In genomic region chr13:106882222-106882621, GRCh38 we compare ENCODE assay signal across 20 cellular contexts.
A peak's percentile ranks its signal among the peaks of the same experiment; 100 is the strongest.
DNase-seq lines count a peak whose midpoint lies in the region; ATAC-seq, FAIRE-seq and TF ChIP-seq lines count a peak whose summit lies in the region.
"Had no signal": no experiment of that assay in that cellular context is flagged by ENCODE, and none has a peak within 500 bp of the region (broad histone marks: within the 10 kb centered on the region; RNA-seq: fewer than 3 reads in every experiment).

No MANE protein-coding gene starts in this region.

- H3K23me2 ChIP-seq in H1 (ENCODE audit: low read depth, low read length): no peaks in the 10 kb centered on the region

- H3K79me2 ChIP-seq in H1 (ENCODE audit: control insufficient read depth in 1 of 2, insufficient read depth in 2 of 2, low read length in 2 of 2) (no peaks in the 10 kb centered on the region), parathyroid adenoma (no peaks in the 10 kb centered on the region)

- no peaks in the 10 kb centered on the region for H3K9me3 Mint-ChIP-seq in activated T-cell treated with anti-CD3 and anti-CD28 coated beads, Interleukin-2, amount 50 U/mL, for 24 hours

- H3K4me1 ChIP-seq in left ventricle myocardium inferior (peaks cover 10% of the 10 kb centered on the region), H1 (replicated peaks in 1 of 4; ENCODE audit: control insufficient read depth in 3 of 4, insufficient read depth in 4 of 4, low read length in 3 of 4) (peaks cover 0 to 4% (median 3%) of the 10 kb centered on the region in 4 experiments; a peak in 2 of 7 replicates), parathyroid adenoma (no peaks in the 10 kb centered on the region), tibial artery (peaks cover 0 to 33% (median 9%) of the 10 kb centered on the region in 4 donors)

- no peaks in the 10 kb centered on the region for H3K27me3 ChIP-seq in left ventricle myocardium inferior (ENCODE audit: low read depth)
- H3K27me3 ChIP-seq in H1 (replicated peaks in 1 of 4; ENCODE audit: control insufficient read depth in 3 of 4, extremely low read depth in 1 of 4, insufficient read depth in 3 of 4, low read length in 3 of 4): no peaks in the 10 kb centered on the region
- H3K27me3 ChIP-seq in parathyroid adenoma (ENCODE audit: control insufficient read depth, insufficient read depth, low read length): no peaks in the 10 kb centered on the region
- H3K27me3 ChIP-seq in tibial artery: no peaks in the 10 kb centered on the region

- H3K14ac ChIP-seq in H1 (ENCODE audit: insufficient read length): no peak overlapping the region

- H2AK5ac ChIP-seq in H1 (ENCODE audit: low read depth, low read length): no peak overlapping the region

- TF ChIP-seq CTCF in left ventricle myocardium inferior (IDR thresholded peaks at IDR 0.05; ENCODE audit: borderline replicate concordance) (no peak), H1 (IDR thresholded peaks at IDR 0.05; ENCODE audit: control extremely low read depth in 1 of 3, insufficient read depth in 1 of 3, low read depth in 1 of 3, low read length in 3 of 3) (no peak), parathyroid adenoma (IDR thresholded peaks at IDR 0.05) (no peak), tibial artery (IDR thresholded peaks at IDR 0.05) (no peak)

- no peak overlapping the region for H2BK5ac ChIP-seq in H1 (ENCODE audit: low read depth, low read length)

- H3K9me3 ChIP-seq in left ventricle myocardium inferior (replicated peaks): peaks cover 9% of the 10 kb centered on the region
- H3K9me3 ChIP-seq in H1 (ENCODE audit: insufficient read depth in 2 of 2, low read depth in 1 of 2, low read length in 1 of 2): peaks cover 0 to 2% of the 10 kb centered on the region in 2 experiments; a peak in 1 of 4 replicates
- no peaks in the 10 kb centered on the region for H3K9me3 ChIP-seq in parathyroid adenoma (ENCODE audit: control insufficient read depth, low read length)
- no peaks in the 10 kb centered on the region for H3K9me3 ChIP-seq in tibial artery

- H3K36me3 Mint-ChIP-seq in activated T-cell treated with anti-CD3 and anti-CD28 coated beads, Interleukin-2, amount 50 U/mL, for 24 hours (ENCODE audit: low read depth): no peaks in the 10 kb centered on the region
- H3K36me3 Mint-ChIP-seq: CD4-positive, CD25-positive, alpha-beta regulatory T cell had no signal

- TF ChIP-seq POLR2A in H1 (IDR thresholded peaks at IDR 0.05; ENCODE audit: control extremely low read depth in 1 of 2, low read depth in 2 of 2, low read length in 2 of 2): no peak

- WGBS in H1 (ENCODE audit: extremely low coverage in 1 of 2, insufficient coverage in 1 of 2, insufficient read length in 1 of 2, insufficient replicate concordance in 2 of 2, low coverage in 1 of 2, low lambda C conversion rate in 2 of 2, missing lambda C conversion rate in 1 of 2), 2 experiments: 57% methylated on average over 6 of the region's 6 CpGs; no CpG with 5 or more reads in 1 of the 2 experiments

- TF ChIP-seq EP300 in H1 (IDR thresholded peaks at IDR 0.05; ENCODE audit: borderline replicate concordance in 1 of 2, low read depth in 2 of 2, low read length in 2 of 2): no peak

- no peaks in the 10 kb centered on the region for H3K27me3 Mint-ChIP-seq in activated T-cell treated with anti-CD3 and anti-CD28 coated beads, Interleukin-2, amount 50 U/mL, for 24 hours
- H3K27me3 Mint-ChIP-seq: B cell; CD4-positive, CD25-positive, alpha-beta regulatory T cell had no signal

- peak overlapping the region; percentile 54 for H3K27ac ChIP-seq in left ventricle myocardium inferior (replicated peaks)
- no peak overlapping the region for H3K27ac ChIP-seq in H1 (ENCODE audit: low read depth, low read length)
- H3K27ac ChIP-seq in parathyroid adenoma: no peak overlapping the region
- peak overlapping the region; percentile 64 to 67 for H3K27ac ChIP-seq in tibial artery
- H3K27ac ChIP-seq: 22Rv1 had no signal

- H3K56ac ChIP-seq in H1 (replicated peaks; ENCODE audit: insufficient read length, low read depth, low read length): no peak overlapping the region

- H3K23ac ChIP-seq in H1 (ENCODE audit: insufficient read length): no peak overlapping the region

- H2BK20ac ChIP-seq in H1 (ENCODE audit: low read length): no peak overlapping the region

- H3K4me2 ChIP-seq in H1 (ENCODE audit: insufficient read depth in 1 of 2, low read depth in 2 of 2, low read length in 2 of 2): no peak overlapping the region
- H3K4me2 ChIP-seq in parathyroid adenoma (ENCODE audit: low read length): no peak overlapping the region

- no peaks in the 10 kb centered on the region for H4K20me1 ChIP-seq in H1 (replicated peaks in 1 of 2; ENCODE audit: control insufficient read depth in 1 of 2, insufficient read depth in 2 of 2, low read length in 2 of 2)

- ATAC-seq in Right ventricle myocardium superior (ENCODE audit: poor library complexity) (no peak), GM19328 (IDR thresholded peaks at IDR 0.05; ENCODE audit: unreplicated experiment) (no peak), GM21390 (IDR thresholded peaks at IDR 0.05; ENCODE audit: unreplicated experiment) (no peak)

- no peak for FAIRE-seq in H1 (lab: Jason Lieb, UNC)

- H2BK15ac ChIP-seq in H1 (ENCODE audit: low read length): no peak overlapping the region

- DNase-seq in left ventricle myocardium inferior (no peak), Right ventricle myocardium superior (no peak), H1 (ENCODE audit: low read depth in 1 of 2, low spot score in 2 of 2) (no peak), tibial artery (no peak)
- DNase-seq in activated T-cell treated with anti-CD3 and anti-CD28 coated beads, Interleukin-2, amount 50 U/mL, for 24 hours: no peak
- DNase-seq: CD4-positive, CD25-positive, alpha-beta regulatory T cell; COR-L47; DMS 273 treated with DMSO at 0.1 percent for 48 hours; GDM1; IMR-90; NCI-H1417 treated with DMSO at 0.1 percent for 48 hours; NCI-H187 treated with DMSO at 0.1 percent for 48 hours; NCI-H345; NCI-H524 treated with DMSO at 0.1 percent for 48 hours; SHP77 treated with DMSO at 0.1 percent for 48 hours had no signal

- H4K91ac ChIP-seq in H1 (replicated peaks; ENCODE audit: insufficient read length, low read length): no peak overlapping the region

- H3K27ac Mint-ChIP-seq in activated T-cell treated with anti-CD3 and anti-CD28 coated beads, Interleukin-2, amount 50 U/mL, for 24 hours: no peak overlapping the region
- H3K27ac Mint-ChIP-seq: B cell; CD4-positive, CD25-positive, alpha-beta regulatory T cell had no signal

- H3K18ac ChIP-seq in H1 (ENCODE audit: extremely low read depth, low read length): no peak overlapping the region; the same call in 1 of the 2 replicates

- no peak overlapping the region for H2BK12ac ChIP-seq in H1 (ENCODE audit: low read depth, low read length)

- no peak overlapping the region for H4K8ac ChIP-seq in H1 (ENCODE audit: extremely low read depth, insufficient read depth, low read length)

- H3K4ac ChIP-seq in H1 (replicated peaks; ENCODE audit: insufficient read length, low read depth, low read length): no peak overlapping the region

- no peaks in the 10 kb centered on the region for H3K79me1 ChIP-seq in H1 (ENCODE audit: low read depth, low read length)

- no peak overlapping the region for H2BK120ac ChIP-seq in H1 (replicated peaks; ENCODE audit: low read depth, low read length)

- TF ChIP-seq RAD21 in H1 (IDR thresholded peaks at IDR 0.05 in 1 of 2, conservative IDR thresholded peaks at IDR 0.05 in 1 of 2; ENCODE audit: low read depth in 2 of 2, low read length in 2 of 2): no peak

- H3K36me3 ChIP-seq in left ventricle myocardium inferior (no peaks in the 10 kb centered on the region), H1 (ENCODE audit: control insufficient read depth in 2 of 4, insufficient read depth in 4 of 4, low read length in 3 of 4) (no peaks in the 10 kb centered on the region), parathyroid adenoma (ENCODE audit: control insufficient read depth, insufficient read depth, low read length) (no peaks in the 10 kb centered on the region), tibial artery (no peaks in the 10 kb centered on the region)

- no peak overlapping the region for H4K5ac ChIP-seq in H1 (ENCODE audit: insufficient read length, low read depth, low read length)

- CTCF ChIA-PET in H1 (lab: Charles Lee; ENCODE audit: partially characterized antibody): interaction anchor here (0.9 kb wide), 1 partner anchor 57 kb away, joined by 5 read pairs; no protein-coding TSS in a partner anchor

- H3K4me3 ChIP-seq in left ventricle myocardium inferior (no peak overlapping the region), H1 (ENCODE audit: extremely low read depth in 1 of 4, insufficient read depth in 2 of 4, low read depth in 3 of 4, low read length in 4 of 4) (no peak overlapping the region), parathyroid adenoma (ENCODE audit: low read depth, low read length) (no peak overlapping the region), tibial artery (no peak overlapping the region)

- H2AFZ ChIP-seq in H1 (ENCODE audit: low read length) (peak overlapping the region; percentile 94), parathyroid adenoma (peak overlapping the region; percentile 5)

- H3K9ac ChIP-seq in H1 (replicated peaks in 1 of 4; ENCODE audit: extremely low read depth in 1 of 4, low read depth in 3 of 4, low read length in 3 of 4): no peak overlapping the region
- H3K9ac ChIP-seq in parathyroid adenoma: no peak overlapping the region

- H3K4me1 Mint-ChIP-seq in activated T-cell treated with anti-CD3 and anti-CD28 coated beads, Interleukin-2, amount 50 U/mL, for 24 hours (ENCODE audit: low read depth): no peaks in the 10 kb centered on the region
- H3K4me1 Mint-ChIP-seq: B cell; CD4-positive, CD25-positive, alpha-beta regulatory T cell had no signal

- no peak overlapping the region for H3K4me3 Mint-ChIP-seq in activated T-cell treated with anti-CD3 and anti-CD28 coated beads, Interleukin-2, amount 50 U/mL, for 24 hours
- H3K4me3 Mint-ChIP-seq: B cell; CD4-positive, CD25-positive, alpha-beta regulatory T cell had no signal

- intact Hi-C loops in left ventricle myocardium inferior (cut with micrococcal nuclease) (no loop called here), Right ventricle myocardium superior (cut with DNase I) (no loop called here), tibial artery (cut with DNase I; ENCODE audit: low total_unique reads) (no loop called here)

- POLR2A ChIA-PET in H1 (lab: Charles Lee; ENCODE audit: partially characterized antibody): no interaction called here

TF ChIP-seq in H1, 55 proteins besides CTCF, POLR2A, EP300 and RAD21 (continues in another document):
- TF ChIP-seq CHD2 (IDR thresholded peaks at IDR 0.05; ENCODE audit: low read length): no peak
- peak; percentile 61 for TF ChIP-seq E2F6 (IDR thresholded peaks at IDR 0.05)

Comparison
In these comparisons a context has a peak if more than half of its experiments do, and no peak if none do; other contexts are left out.
1. H3K27ac ChIP-seq: peak in left ventricle myocardium inferior (single experiment) and tibial artery (2 of 2); none in H1 (single experiment) and parathyroid adenoma (single experiment).